8 cellular contexts compared by ENCODE assay signal in genomic region chr17:59620064-59620359, GRCh38. TPM values are rescaled to one million over a fixed set of nuclear protein-coding genes. Genes with fewer than 3 reads are reported as not detected.
DNase-seq lines count a peak whose midpoint lies in the region; ATAC-seq and TF ChIP-seq lines count a peak whose summit lies in the region.

No MANE protein-coding gene starts in this region.

- ATAC-seq in IMR-90 (ENCODE audit: low read depth) (peak; percentile 2), HG03460 (IDR thresholded peaks at IDR 0.05; ENCODE audit: unreplicated experiment) (no peak)
- ATAC-seq in natural killer cell treated with Interleukin-12 subunit alpha and Interleukin-12 subunit beta and Interleukin-15 and Interleukin-18, amount 100 ng/mL, for 72 hours = no peak

- peak overlapping the region; percentile 99 for H2AK9ac ChIP-seq in IMR-90 (replicated peaks; ENCODE audit: low read depth, low read length, poor library complexity)

- no peaks in the 10 kb centered on the region for H3K9me3 Mint-ChIP-seq in natural killer cell treated with Interleukin-12 subunit alpha and Interleukin-12 subunit beta and Interleukin-15 and Interleukin-18, amount 100 ng/mL, for 72 hours

- H3K9me1 ChIP-seq in IMR-90 (ENCODE audit: insufficient read depth, low read length) = no peaks in the 10 kb centered on the region

- intact Hi-C loops in IMR-90 (cut with micrococcal nuclease) = loop anchor here (5.0 kb wide), 1 partner anchor 42 kb away; no protein-coding TSS in a partner anchor
- intact Hi-C loops in colonic mucosa (cut with DNase I) = no loop called here

- peak overlapping the region; percentile 78 to 82 for H4K8ac ChIP-seq in IMR-90 (ENCODE audit: low read depth in 2 of 2, low read length in 2 of 2)

- H3K27me3 Mint-ChIP-seq in natural killer cell treated with Interleukin-12 subunit alpha and Interleukin-12 subunit beta and Interleukin-15 and Interleukin-18, amount 100 ng/mL, for 72 hours = no peaks in the 10 kb centered on the region

- no peaks in the 10 kb centered on the region for H3K9me3 ChIP-seq in BLaER1 treated with 17β-estradiol and CSF1 and Interleukin-3, amounts not matched to agents 10 nM and 100 nM (replicated peaks in 1 of 11)
- no peaks in the 10 kb centered on the region for H3K9me3 ChIP-seq in IMR-90 (ENCODE audit: control insufficient read depth, insufficient read depth, low read length)
- H3K9me3 ChIP-seq in colonic mucosa = no peaks in the 10 kb centered on the region

- H3K4me1 Mint-ChIP-seq in natural killer cell treated with Interleukin-12 subunit alpha and Interleukin-12 subunit beta and Interleukin-15 and Interleukin-18, amount 100 ng/mL, for 72 hours (ENCODE audit: low read depth in 2 of 2) = peaks cover 30 to 45% of the 10 kb centered on the region in 2 donors

- H4K5ac ChIP-seq in IMR-90 (ENCODE audit: low read depth, low read length) = peak overlapping the region; percentile 43

- peak overlapping the region; percentile 97 for H2AFZ ChIP-seq in IMR-90 (replicated peaks; ENCODE audit: low read length, poor library complexity)

- H2AK5ac ChIP-seq in IMR-90 (ENCODE audit: low read depth, low read length) = peak overlapping the region; percentile 99

- dilution Hi-C loops in IMR-90 (cut with HindIII; ENCODE audit: low sequenced_read_pairs, unreplicated experiment) = no loop called here

- H4K20me1 ChIP-seq in BLaER1 treated with 17β-estradiol and CSF1 and Interleukin-3, amounts not matched to agents 10 nM and 100 nM = peaks cover 37 to 45% (median 43%) of the 10 kb centered on the region in 11 experiments
- H4K20me1 ChIP-seq in IMR-90 (ENCODE audit: insufficient read depth, low read length) = peaks cover 49% of the 10 kb centered on the region

- no peak for TF ChIP-seq POLR2A in IMR-90 (IDR thresholded peaks at IDR 0.05; ENCODE audit: low read depth, low read length)

- H3K4me3 ChIP-seq in BLaER1 treated with 17β-estradiol and CSF1 and Interleukin-3, amounts not matched to agents 10 nM and 100 nM = peak overlapping the region; percentile 84 to 98 (median 92)
- H3K4me3 ChIP-seq in IMR-90 (ENCODE audit: insufficient read depth, low read depth, low read length) (peak overlapping the region; percentile 61), colonic mucosa (peak overlapping the region; percentile 62)

- H3K23ac ChIP-seq in IMR-90 (ENCODE audit: low read depth, low read length) = peak overlapping the region; percentile 93

- POLR2A ChIA-PET in IMR-90 (lab: Charles Lee; ENCODE audit: unreplicated experiment) = interaction anchor here (0.5 kb wide), 1 partner anchor 14 kb away, joined by 4 read pairs; no protein-coding TSS in a partner anchor

- peak overlapping the region; percentile 99 for H3K4ac ChIP-seq in IMR-90 (ENCODE audit: low read depth, low read length)

- H2BK15ac ChIP-seq in IMR-90 (ENCODE audit: low read depth, low read length) = peak overlapping the region; percentile 29; the same call in 1 of the 3 replicates

- peaks cover 0 to 21% of the 10 kb centered on the region in 2 experiments; a peak in 2 of 4 replicates for H3K79me1 ChIP-seq in IMR-90 (ENCODE audit: low read depth in 1 of 2, low read length in 2 of 2)

- H2BK5ac ChIP-seq in IMR-90 (ENCODE audit: low read depth, low read length, poor library complexity, severe bottlenecking) = peak overlapping the region; percentile 83

- no peaks in the 10 kb centered on the region for H3K27me3 ChIP-seq in BLaER1 treated with 17β-estradiol and CSF1 and Interleukin-3, amounts not matched to agents 10 nM and 100 nM
- no peaks in the 10 kb centered on the region for H3K27me3 ChIP-seq in IMR-90 (ENCODE audit: control insufficient read depth, insufficient read depth, low read length)
- no peaks in the 10 kb centered on the region for H3K27me3 ChIP-seq in colonic mucosa

- H3K9ac ChIP-seq in BLaER1 treated with 17β-estradiol and CSF1 and Interleukin-3, amounts not matched to agents 10 nM and 100 nM = peak overlapping the region; percentile 91 to 99 (median 96)
- H3K9ac ChIP-seq in IMR-90 (ENCODE audit: low read depth, low read length) = peak overlapping the region; percentile 91
- peak overlapping the region; percentile 95 to 98 for H3K9ac ChIP-seq in colonic mucosa (ENCODE audit: low read depth in 2 of 2, low read length in 2 of 2)

- peaks cover 42 to 64% (median 56%) of the 10 kb centered on the region in 10 experiments for H3K4me1 ChIP-seq in BLaER1 treated with 17β-estradiol and CSF1 and Interleukin-3, amounts not matched to agents 10 nM and 100 nM
- H3K4me1 ChIP-seq in IMR-90 (ENCODE audit: control insufficient read depth, insufficient read depth, low read length) (peaks cover 1% of the 10 kb centered on the region; the same call in 1 of the 2 replicates), colonic mucosa (no peaks in the 10 kb centered on the region)

- in situ Hi-C loops in IMR-90 (cut with MboI; ENCODE audit: low sequenced_read_pairs) = no loop called here

- H3K4me3 Mint-ChIP-seq in natural killer cell treated with Interleukin-12 subunit alpha and Interleukin-12 subunit beta and Interleukin-15 and Interleukin-18, amount 100 ng/mL, for 72 hours = peak overlapping the region; percentile 99

- H3K14ac ChIP-seq in IMR-90 (replicated peaks; ENCODE audit: low read depth, low read length) = peak overlapping the region; percentile 96

- H2BK20ac ChIP-seq in IMR-90 (ENCODE audit: low read depth, low read length) = no peak overlapping the region

- no peak for TF ChIP-seq RAD21 in IMR-90 (IDR thresholded peaks at IDR 0.05; ENCODE audit: low read length)

- peak overlapping the region; percentile 100 for H3K27ac Mint-ChIP-seq in natural killer cell treated with Interleukin-12 subunit alpha and Interleukin-12 subunit beta and Interleukin-15 and Interleukin-18, amount 100 ng/mL, for 72 hours

- peak overlapping the region; percentile 95 to 99 (median 98) for H3K27ac ChIP-seq in BLaER1 treated with 17β-estradiol and CSF1 and Interleukin-3, amounts not matched to agents 10 nM and 100 nM
- peak overlapping the region; percentile 93 for H3K27ac ChIP-seq in IMR-90 (ENCODE audit: insufficient read depth, low read length)
- H3K27ac ChIP-seq in colonic mucosa = peak overlapping the region; percentile 97

- 1% methylated on average over 9 of the region's 13 CpGs; no CpG with 5 or more reads in 1 of the 2 experiments for WGBS in IMR-90 (ENCODE audit: extremely low coverage in 2 of 2, insufficient read length in 1 of 2), 2 experiments

- CTCF ChIA-PET in IMR-90 (lab: Yijun Ruan, JAX) = no interaction called here

- TF ChIP-seq CTCF in IMR-90 (conservative IDR thresholded peaks at IDR 0.05; ENCODE audit: low read depth, low read length) = no peak
- TF ChIP-seq CTCF in colonic mucosa (IDR thresholded peaks at IDR 0.05) = no peak

- H3K36me3 Mint-ChIP-seq in natural killer cell treated with Interleukin-12 subunit alpha and Interleukin-12 subunit beta and Interleukin-15 and Interleukin-18, amount 100 ng/mL, for 72 hours = peaks cover 10% of the 10 kb centered on the region

- H3K36me3 ChIP-seq in BLaER1 treated with 17β-estradiol and CSF1 and Interleukin-3, amounts not matched to agents 10 nM and 100 nM = peaks cover 3 to 21% (median 14%) of the 10 kb centered on the region in 11 experiments; a peak in 13 of 22 replicates
- H3K36me3 ChIP-seq in IMR-90 (ENCODE audit: control insufficient read depth, insufficient read depth, low read length) (no peaks in the 10 kb centered on the region), colonic mucosa (no peaks in the 10 kb centered on the region)

- H3K18ac ChIP-seq in IMR-90 (ENCODE audit: low read depth, low read length) = peak overlapping the region; percentile 47; the same call in 1 of the 2 replicates

- DNase-seq in IMR-90 (no peak), colonic mucosa (no peak), NCI-H146 (lab: John Stamatoyannopoulos, UW) (no peak), DMS153 treated with DMSO at 0.1 percent for 48 hours (lab: John Stamatoyannopoulos, UW; ENCODE audit: unreplicated experiment) (no peak), HuH-7 (ENCODE audit: low spot score) (no peak)
- no peak for DNase-seq in natural killer cell treated with Interleukin-12 subunit alpha and Interleukin-12 subunit beta and Interleukin-15 and Interleukin-18, amount 100 ng/mL, for 72 hours (ENCODE audit: low spot score)

- H3K56ac ChIP-seq in IMR-90 (ENCODE audit: extremely low read depth, insufficient read depth, low read length) = peak overlapping the region; percentile 99

- H3K4me2 ChIP-seq in BLaER1 treated with 17β-estradiol and CSF1 and Interleukin-3, amounts not matched to agents 10 nM and 100 nM = peak overlapping the region in 9 of 11 experiments; percentile 7 to 99 (median 89); a peak in 18 of 22 replicates
- peak overlapping the region; percentile 75 for H3K4me2 ChIP-seq in IMR-90 (ENCODE audit: low read depth, low read length)

- H4K91ac ChIP-seq in IMR-90 (ENCODE audit: insufficient read depth, low read depth, low read length) = peak overlapping the region; percentile 96

- BruUV-seq in IMR-90 (replicated peaks; lab: Mats Ljungman, UMichigan) = no TSS peak

- H2BK120ac ChIP-seq in IMR-90 (ENCODE audit: low read depth, low read length) = peak overlapping the region; percentile 64

TF ChIP-seq in IMR-90, 13 proteins besides CTCF, POLR2A, EP300 and RAD21 (continues in another document):
- TF ChIP-seq MAZ (IDR thresholded peaks at IDR 0.05; ENCODE audit: borderline replicate concordance, low read depth, low read length) (no peak), BHLHE40 (IDR thresholded peaks at IDR 0.05; ENCODE audit: low read depth, low read length) (no peak), MXI1 (IDR thresholded peaks at IDR 0.05; ENCODE audit: borderline replicate concordance, low read depth, low read length) (no peak), RCOR1 (IDR thresholded peaks at IDR 0.05; ENCODE audit: insufficient replicate concordance, low read length) (no peak), RFX5 (IDR thresholded peaks at IDR 0.05; ENCODE audit: low read depth, low read length) (no peak), MAFK (IDR thresholded peaks at IDR 0.05; ENCODE audit: low read depth, low read length) (no peak), NFE2L2 (IDR thresholded peaks at IDR 0.05; ENCODE audit: low read depth, low read length) (no peak), CHD1 (IDR thresholded peaks at IDR 0.05; ENCODE audit: low read depth, low read length) (no peak)

RNA-seq across cellular contexts. Expression of gene CLTC, which starts 0.3 kb away (rescaled TPM):
- total RNA-seq in IMR-90 (2012; rRNA removed) = 576 and 641 TPM in 2 replicates
- polyA plus RNA-seq in IMR-90 (2012; rRNA removed) = 156 and 181 TPM in 2 replicates
- 72.2 and 169 TPM in 2 replicates for polyA plus RNA-seq in IMR-90 (2012; cell fraction: cytosol; rRNA removed)
- 55.8 and 274 TPM in 2 replicates for polyA plus RNA-seq in IMR-90 (2012; cell fraction: nucleus; rRNA removed; ENCODE audit: low replicate concordance)
- 100 to 1,000 TPM; 306 to 328 TPM for total RNA-seq in colonic mucosa
- 100 to 1,000 TPM; 175 to 211 TPM for total RNA-seq in natural killer cell treated with Interleukin-12 subunit alpha and Interleukin-12 subunit beta and Interleukin-15 and Interleukin-18, amount 100 ng/mL, for 72 hours

RNA-seq across cellular contexts. Expression of gene DHX40, which starts 54.6 kb away (rescaled TPM):
- 44.4 and 54.2 TPM in 2 replicates for total RNA-seq in IMR-90 (2012; rRNA removed)
- 13.2 and 17.4 TPM in 2 replicates for polyA plus RNA-seq in IMR-90 (2012; rRNA removed)
- 2.7 and 3.5 TPM in 2 replicates for polyA plus RNA-seq in IMR-90 (2012; cell fraction: cytosol; rRNA removed)
- 1.5 and 13.8 TPM in 2 replicates for polyA plus RNA-seq in IMR-90 (2012; cell fraction: nucleus; rRNA removed; ENCODE audit: low replicate concordance)
- 10 to 100 TPM; 15.2 to 22.7 TPM for total RNA-seq in colonic mucosa
- 10 to 100 TPM; 13.3 to 16.5 TPM for total RNA-seq in natural killer cell treated with Interleukin-12 subunit alpha and Interleukin-12 subunit beta and Interleukin-15 and Interleukin-18, amount 100 ng/mL, for 72 hours
